Comparison of ENCODE assay signal across 1 cellular context in the genomic region with DNA sequence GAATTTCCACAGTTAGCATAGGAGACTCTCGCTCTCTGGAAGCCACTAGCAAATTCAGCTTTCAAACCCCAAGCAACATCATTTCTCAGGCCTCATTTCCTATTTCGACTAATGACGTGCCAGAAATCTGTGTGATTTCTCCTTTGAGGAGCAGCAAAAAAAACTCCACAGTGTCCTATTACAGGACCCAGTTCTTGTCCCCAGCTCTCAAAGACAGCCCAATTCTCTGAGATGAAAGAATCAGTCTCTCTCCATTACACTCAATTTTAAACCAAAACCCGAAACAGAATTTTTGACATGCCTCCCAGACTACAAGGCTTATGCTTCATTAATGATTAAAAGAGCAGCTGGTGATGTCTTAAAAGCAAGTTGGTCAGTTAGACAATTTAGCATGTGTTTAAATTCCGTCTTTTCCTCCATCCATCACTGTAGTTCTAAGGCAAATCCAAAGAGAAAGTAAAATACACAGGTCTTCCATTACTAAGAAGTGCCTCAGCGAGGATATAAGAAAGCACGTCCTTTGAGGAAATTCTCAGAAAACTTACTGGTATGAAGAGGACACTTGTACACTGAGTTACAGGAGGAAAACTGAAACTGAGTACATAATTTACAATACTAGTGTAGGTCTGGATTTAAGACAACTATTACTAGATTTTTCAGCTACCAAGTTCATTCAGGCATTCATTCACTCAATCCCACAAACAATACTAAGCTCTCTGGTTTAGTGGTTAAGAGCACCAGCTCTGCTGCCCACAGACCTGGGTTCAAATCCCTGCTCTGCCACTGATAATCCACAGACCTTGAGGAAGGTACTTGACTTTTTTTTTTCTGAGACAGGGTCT.
A peak's percentile ranks its signal among the peaks of the same experiment; 100 is the strongest.
TF ChIP-seq lines count a peak whose summit lies in the region.

No MANE protein-coding gene starts in this region.

TF ChIP-seq in H1, 55 proteins besides CTCF, POLR2A, EP300 and RAD21:
- TF ChIP-seq CREB1 (IDR thresholded peaks at IDR 0.05) (no peak), TBP (IDR thresholded peaks at IDR 0.05; ENCODE audit: low read depth, low read length) (peak; percentile 93)
TF ChIP-seq in H1: peak in this region for 1.
